ENCODE assay signal across 8 cellular contexts in genomic region chr2:2728635-2729034, GRCh38.
"Had no signal": no experiment of that assay in that cellular context is flagged by ENCODE, and none has a peak within 500 bp of the region (broad histone marks: within the 10 kb centered on the region; RNA-seq: fewer than 3 reads in every experiment).

No MANE protein-coding gene starts in this region.

- H3K9me3 Mint-ChIP-seq: H9 had no signal

- DNase-seq: GM23248, GOT3, H7, H9, HCEC 1CT, HFFc6 had no signal

- H3K27ac ChIP-seq: GM23248 had no signal

- H3K4me1 ChIP-seq: HAP-1 had no signal

- H2AFZ ChIP-seq: GM23248 had no signal

- H3K4me3 Mint-ChIP-seq: H9, HFFc6 had no signal

- H3K36me3 ChIP-seq: HAP-1 had no signal

- H3K27ac Mint-ChIP-seq: H9, HFFc6 had no signal

- H3K4me3 ChIP-seq: GM23248, HAP-1 had no signal

- ATAC-seq: HCT116 had no signal
